Comparison of ENCODE assay signal across 12 cellular contexts in genomic region chr11:76336597-76336996, GRCh38.
"Had no signal": no experiment of that assay in that cellular context is flagged by ENCODE, and none has a peak within 500 bp of the region (broad histone marks: within the 10 kb centered on the region; RNA-seq: fewer than 3 reads in every experiment).

No MANE protein-coding gene starts in this region.

- H3K27me3 Mint-ChIP-seq: effector memory CD8-positive, alpha-beta T cell; progenitor cell of endocrine pancreas had no signal

- H3K9me3 Mint-ChIP-seq: effector memory CD8-positive, alpha-beta T cell had no signal

- DNase-seq: activated CD4-positive, alpha-beta T cell treated with anti-CD3 and anti-CD28 coated beads, Interleukin-2, amount 50 U/mL, for 48 hours; effector memory CD8-positive, alpha-beta T cell; kidney; left ventricle myocardium superior; stimulated activated naive CD4-positive, alpha-beta T cell treated with Interleukin-2 at 50 U/mL for 16 hours; T-helper 1 cell; T1000; thyroid gland; uterus; WERI-Rb-1 had no signal

- H3K27me3 ChIP-seq: body of pancreas, thyroid gland, uterus had no signal

- H3K36me3 ChIP-seq: thyroid gland, uterus, WERI-Rb-1 had no signal

- H3K4me3 Mint-ChIP-seq: effector memory CD8-positive, alpha-beta T cell had no signal

- H3K9me3 ChIP-seq: thyroid gland, uterus had no signal

- H3K27ac ChIP-seq: body of pancreas, thyroid gland, uterus, WERI-Rb-1 had no signal

- H3K4me1 ChIP-seq: body of pancreas, thyroid gland, uterus had no signal

- H3K4me3 ChIP-seq: body of pancreas, thyroid gland, uterus had no signal

- ATAC-seq: body of pancreas had no signal

- H3K27ac Mint-ChIP-seq: effector memory CD8-positive, alpha-beta T cell; progenitor cell of endocrine pancreas had no signal
